ENCODE assay signal across 21 cellular contexts in genomic region chr1:23037081-23037740, GRCh38. TPM values are rescaled to one million over a fixed set of nuclear protein-coding genes. Genes with fewer than 3 reads are reported as not detected.
"Had no signal": no experiment of that assay in that cellular context is flagged by ENCODE, and none has a peak within 500 bp of the region (broad histone marks: within the 10 kb centered on the region; RNA-seq: fewer than 3 reads in every experiment).

No MANE protein-coding gene starts in this region.

- H3K27ac ChIP-seq: epithelial cell of prostate, esophagus muscularis mucosa, heart left ventricle, neutrophil, psoas muscle, skin epidermis had no signal

- ATAC-seq: effector memory CD8-positive, alpha-beta T cell; heart left ventricle; naive thymus-derived CD4-positive, alpha-beta T cell; psoas muscle; sciatic nerve had no signal

- H3K4me3 ChIP-seq: esophagus muscularis mucosa, heart left ventricle, psoas muscle, skin epidermis had no signal

- DNase-seq: effector memory CD8-positive, alpha-beta T cell; heart left ventricle; hippocampal formation; kidney glomerular epithelial cell; mesendoderm; naive thymus-derived CD4-positive, alpha-beta T cell; nephron progenitor cell; psoas muscle; stimulated activated CD4-positive, alpha-beta T cell treated with anti-CD3 and anti-CD28 coated beads, Interleukin-2, amount 100 ng/mL, for 48 hours; stimulated activated naive CD4-positive, alpha-beta T cell treated with Interleukin-2 at 50 U/mL for 16 hours had no signal

- H3K36me3 ChIP-seq: heart left ventricle, neutrophil had no signal

- H3K9me3 ChIP-seq: esophagus muscularis mucosa, heart left ventricle, neutrophil, psoas muscle had no signal

- H3K27me3 ChIP-seq: esophagus muscularis mucosa, heart left ventricle, neutrophil had no signal

RNA-seq across cellular contexts. Expression of gene TEX46, which starts 21.6 kb away (rescaled TPM):
- total RNA-seq: esophagus muscularis mucosa, frontal cortex, glomerular endothelial cell, liver, lung microvascular endothelial cell, osteoblast, psoas muscle, sciatic nerve, urinary bladder had no signal
- polyA plus RNA-seq: heart left ventricle; liver; naive thymus-derived CD4-positive, alpha-beta T cell; psoas muscle; urinary bladder had no signal
